ENCODE assay signal across 14 cellular contexts in the genomic region with DNA sequence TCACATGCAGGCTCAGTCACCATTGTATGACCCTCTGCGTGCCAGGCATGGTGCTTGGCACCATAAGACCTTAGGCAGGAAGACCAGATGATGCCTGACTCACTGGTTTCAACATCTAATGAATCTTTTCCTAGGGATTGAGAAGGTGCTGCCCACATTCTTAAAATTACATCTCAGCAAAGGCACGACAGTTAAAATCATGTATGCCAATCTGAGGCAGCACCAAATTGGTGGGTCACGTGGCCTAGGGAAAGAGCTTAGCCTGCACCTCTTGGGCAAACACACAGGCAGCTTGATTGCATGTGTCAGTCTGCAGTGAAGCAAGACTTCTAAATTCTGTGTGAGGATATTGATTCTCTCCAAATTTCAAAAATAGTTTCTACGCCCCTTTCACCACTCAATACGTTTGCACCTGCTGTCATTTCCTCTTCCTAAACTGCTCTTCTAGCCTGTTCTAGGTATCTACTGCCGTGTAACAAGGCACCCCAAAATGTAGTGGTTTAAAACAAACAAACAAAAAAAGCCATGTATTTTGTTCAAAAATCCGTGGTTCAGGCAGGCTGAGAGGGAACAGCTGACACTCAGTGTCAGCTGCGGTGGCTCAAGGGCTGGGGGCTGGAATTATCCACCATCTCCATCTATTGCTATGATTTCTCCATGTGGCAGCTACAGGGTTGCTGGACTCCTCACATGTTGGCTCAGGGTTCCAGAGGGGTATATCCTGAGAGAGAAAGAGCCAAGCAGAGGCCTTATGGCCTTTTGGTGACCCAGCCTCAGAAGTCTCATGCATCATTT.
DNase-seq lines count a peak whose midpoint lies in the region; ATAC-seq and TF ChIP-seq lines count a peak whose summit lies in the region.
"Had no signal": no experiment of that assay in that cellular context is flagged by ENCODE, and none has a peak within 500 bp of the region (broad histone marks: within the 10 kb centered on the region; RNA-seq: fewer than 3 reads in every experiment).

No MANE protein-coding gene starts in this region.

- peak; percentile 58 for DNase-seq in HCEC 1CT
- DNase-seq in SIG-M5 treated with dmso at 0.1 percent for 504 hours (lab: John Stamatoyannopoulos, UW; ENCODE audit: unreplicated experiment): peak; percentile 63
- DNase-seq in fibroblast of pulmonary artery (ENCODE audit: low read depth): peak; percentile 38
- no peak for DNase-seq in NCI-H510A (lab: John Stamatoyannopoulos, UW)
- DNase-seq in stimulated activated CD4-positive, alpha-beta T cell treated with anti-CD3 and anti-CD28 coated beads, Interleukin-12 subunit alpha, Interleukin-12 subunit beta, amount 100 ng/mL, for 4 hours: no peak
- DNase-seq: activated CD4-positive, CD25-positive, alpha-beta regulatory T cell; activated T-cell treated with anti-CD3 and anti-CD28 coated beads, Interleukin-2, amount 50 U/mL, for 4 hours; effector memory CD4-positive, alpha-beta T cell; SHP77; stimulated activated CD4-positive, alpha-beta T cell treated with anti-CD3 and anti-CD28 coated beads, Interleukin-4, amount 100 ng/mL, for 4 hours had no signal

- no peak for ATAC-seq in HG03571 (IDR thresholded peaks at IDR 0.05; ENCODE audit: unreplicated experiment)
- ATAC-seq: activated T-cell treated with anti-CD3 and anti-CD28 coated beads, Interleukin-2, amount 50 U/mL, for 4 hours; HCT116 had no signal

- no peak overlapping the region for H3K4me3 ChIP-seq in fibroblast of pulmonary artery (replicated peaks; ENCODE audit: low read depth, low read length)

- TF ChIP-seq CTCF in fibroblast of pulmonary artery (IDR thresholded peaks at IDR 0.05; ENCODE audit: low read length, missing control alignments): no peak

- peak overlapping the region; percentile 33 for H3K27ac ChIP-seq in temporal lobe (ENCODE audit: low read depth, low read length)
- H3K27ac ChIP-seq: KMS-11 had no signal

Comparison
In these comparisons a context has a peak if more than half of its experiments do, and no peak if none do; other contexts are left out.
1. DNase-seq: peak in HCEC 1CT (single experiment), SIG-M5 treated with dmso at 0.1 percent for 504 hours (single experiment) and fibroblast of pulmonary artery (single experiment); none in NCI-H510A (single experiment) and stimulated activated CD4-positive, alpha-beta T cell treated with anti-CD3 and anti-CD28 coated beads, Interleukin-12 subunit alpha, Interleukin-12 subunit beta, amount 100 ng/mL, for 4 hours (single experiment).